In the genomic region with DNA sequence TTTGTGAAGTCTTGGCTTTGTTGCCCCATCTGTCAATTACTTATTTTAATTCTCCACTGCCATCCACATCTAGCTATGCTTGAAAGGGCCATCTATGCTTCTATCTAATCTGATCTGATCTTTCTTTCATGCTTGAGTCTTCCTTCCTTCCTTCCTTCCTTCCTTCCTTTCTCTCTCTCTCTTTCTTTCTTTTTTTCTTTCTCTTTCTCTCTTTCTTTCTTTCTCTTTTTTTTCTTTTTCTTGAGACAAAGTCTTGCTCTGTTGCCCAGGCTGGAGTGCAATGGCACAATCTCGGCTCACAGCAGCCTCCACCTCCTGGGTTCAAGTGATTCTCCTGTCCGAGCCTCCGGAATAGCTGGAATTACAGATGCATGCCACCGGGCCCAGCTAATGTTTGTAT, we compare ENCODE assay signal across 13 cellular contexts. TPM values are rescaled to one million over a fixed set of nuclear protein-coding genes. Genes with fewer than 3 reads are reported as not detected.
DNase-seq lines count a peak whose midpoint lies in the region; ATAC-seq, FAIRE-seq and TF ChIP-seq lines count a peak whose summit lies in the region.
"Had no signal": no experiment of that assay in that cellular context is flagged by ENCODE, and none has a peak within 500 bp of the region (broad histone marks: within the 10 kb centered on the region; RNA-seq: fewer than 3 reads in every experiment).

No MANE protein-coding gene starts in this region.

- peaks cover 6% of the 10 kb centered on the region for H3K27me3 Mint-ChIP-seq in activated CD4-positive, alpha-beta memory T cell treated with anti-CD3 and anti-CD28 coated beads, Interleukin-2, amount 10 ng/mL, durations not matched to agents 7 days and 5 days
- H3K27me3 Mint-ChIP-seq in activated CD4-positive, alpha-beta memory T cell treated with anti-CD3 and anti-CD28 coated beads for 36 hours: peaks cover 3% of the 10 kb centered on the region
- H3K27me3 Mint-ChIP-seq in astrocyte (ENCODE audit: low read depth, unreplicated experiment): peaks cover 54% of the 10 kb centered on the region

- H3K4me1 ChIP-seq in BLaER1 (peaks cover 82% of the 10 kb centered on the region), HEK293 (ENCODE audit: control insufficient read depth, insufficient read depth, low read length) (no peaks in the 10 kb centered on the region), astrocyte (ENCODE audit: insufficient read depth, low read length) (peaks cover 7% of the 10 kb centered on the region), psoas muscle (peaks cover 15% of the 10 kb centered on the region)

- peaks cover 72% of the 10 kb centered on the region for H3K4me1 Mint-ChIP-seq in activated CD4-positive, alpha-beta memory T cell treated with anti-CD3 and anti-CD28 coated beads, Interleukin-2, amount 10 ng/mL, durations not matched to agents 7 days and 5 days
- H3K4me1 Mint-ChIP-seq in activated CD4-positive, alpha-beta memory T cell treated with anti-CD3 and anti-CD28 coated beads for 36 hours (ENCODE audit: low read depth): peaks cover 24% of the 10 kb centered on the region
- no peaks in the 10 kb centered on the region for H3K4me1 Mint-ChIP-seq in astrocyte (ENCODE audit: low read depth, unreplicated experiment)

- CTCF ChIA-PET in activated CD4-positive, alpha-beta memory T cell treated with anti-CD3 and anti-CD28 coated beads, Interleukin-2, amount 10 ng/mL, durations not matched to agents 7 days and 5 days (lab: Charles Lee): interaction anchor here (0.8 to 9.9 kb wide), 6 partner anchors 17 to 76 kb away, joined by 3 to 163 read pairs (median 4); a partner anchor contains a TSS
- CTCF ChIA-PET in activated CD4-positive, alpha-beta memory T cell treated with anti-CD3 and anti-CD28 coated beads for 36 hours (lab: Charles Lee): interaction anchor here (1.5 to 1.7 kb wide), 5 partner anchors 10 to 63 kb away, joined by 3 to 11 read pairs (median 4); a partner anchor contains a TSS
- CTCF ChIA-PET in HEK293 (lab: Yijun Ruan, JAX): interaction anchor here (0.6 to 2.9 kb wide), 11 partner anchors 10 to 223 kb away, joined by 3 to 11 read pairs (median 5); a partner anchor contains a TSS

- intact Hi-C loops in activated CD4-positive, alpha-beta memory T cell treated with anti-CD3 and anti-CD28 coated beads for 36 hours (cut with micrococcal nuclease): loop anchor here (5.0 kb wide), 1 partner anchor 62 kb away; a partner anchor contains a TSS
- intact Hi-C loops in psoas muscle (cut with DNase I): loop anchor here in 1 of 2 donors (5.0 kb wide), 1 partner anchor 62 kb away; a partner anchor contains a TSS

- POLR2A ChIA-PET in activated CD4-positive, alpha-beta memory T cell treated with anti-CD3 and anti-CD28 coated beads, Interleukin-2, amount 10 ng/mL, durations not matched to agents 7 days and 5 days (lab: Charles Lee): interaction anchor here (0.8 to 5.1 kb wide), 8 partner anchors 18 to 91 kb away, joined by 3 to 32 read pairs (median 6); a partner anchor contains a TSS
- POLR2A ChIA-PET in activated CD4-positive, alpha-beta memory T cell treated with anti-CD3 and anti-CD28 coated beads for 36 hours (lab: Charles Lee): interaction anchor here (1.2 kb wide), 1 partner anchor 9 kb away, joined by 3 read pairs; no protein-coding TSS in a partner anchor
- POLR2A ChIA-PET in HEK293 (lab: Yijun Ruan, JAX): interaction anchor here (0.9 to 1.6 kb wide), 3 partner anchors 43 to 45 kb away, joined by 3 to 11 read pairs (median 3); a partner anchor contains a TSS

- H3K9ac ChIP-seq in BLaER1: no peak overlapping the region
- no peak overlapping the region for H3K9ac ChIP-seq in astrocyte (ENCODE audit: low read length)

- H3K79me2 ChIP-seq in astrocyte (ENCODE audit: insufficient read depth, low read length): no peaks in the 10 kb centered on the region

- H2AFZ ChIP-seq in astrocyte (ENCODE audit: low read depth, low read length): no peak overlapping the region

- H3K27ac Mint-ChIP-seq in activated CD4-positive, alpha-beta memory T cell treated with anti-CD3 and anti-CD28 coated beads, Interleukin-2, amount 10 ng/mL, durations not matched to agents 7 days and 5 days: peak overlapping the region; percentile 13
- H3K27ac Mint-ChIP-seq in activated CD4-positive, alpha-beta memory T cell treated with anti-CD3 and anti-CD28 coated beads for 36 hours: no peak overlapping the region
- no peak overlapping the region for H3K27ac Mint-ChIP-seq in astrocyte (ENCODE audit: unreplicated experiment)
- H3K27ac Mint-ChIP-seq: H9 had no signal

- no peaks in the 10 kb centered on the region for H4K20me1 ChIP-seq in BLaER1
- H4K20me1 ChIP-seq in astrocyte (ENCODE audit: insufficient read depth, low read length): no peaks in the 10 kb centered on the region

- no peak overlapping the region for H3K4me3 ChIP-seq in BLaER1
- H3K4me3 ChIP-seq in HEK293 (ENCODE audit: low read depth, low read length): no peak overlapping the region
- no peak overlapping the region for H3K4me3 ChIP-seq in astrocyte (ENCODE audit: insufficient read depth, low read depth, low read length)
- no peak overlapping the region for H3K4me3 ChIP-seq in psoas muscle

- ATAC-seq in psoas muscle: no peak

- FAIRE-seq in astrocyte (lab: Jason Lieb, UNC): no peak

- no peaks in the 10 kb centered on the region for H3K9me3 ChIP-seq in BLaER1
- H3K9me3 ChIP-seq in HEK293 (ENCODE audit: control insufficient read depth, insufficient read depth, low read depth, low read length): no peaks in the 10 kb centered on the region
- H3K9me3 ChIP-seq in astrocyte (ENCODE audit: insufficient read depth, low read depth, low read length): no peaks in the 10 kb centered on the region
- H3K9me3 ChIP-seq in psoas muscle: no peaks in the 10 kb centered on the region

- H3K4me3 Mint-ChIP-seq in activated CD4-positive, alpha-beta memory T cell treated with anti-CD3 and anti-CD28 coated beads, Interleukin-2, amount 10 ng/mL, durations not matched to agents 7 days and 5 days: no peak overlapping the region
- no peak overlapping the region for H3K4me3 Mint-ChIP-seq in activated CD4-positive, alpha-beta memory T cell treated with anti-CD3 and anti-CD28 coated beads for 36 hours
- peak overlapping the region; percentile 55 for H3K4me3 Mint-ChIP-seq in astrocyte (ENCODE audit: unreplicated experiment)
- H3K4me3 Mint-ChIP-seq: H9 had no signal

- H3K4me2 ChIP-seq in BLaER1 (peak overlapping the region; percentile 57), astrocyte (ENCODE audit: low read length) (no peak overlapping the region)

- no peak for DNase-seq in activated CD4-positive, alpha-beta memory T cell treated with anti-CD3 and anti-CD28 coated beads, Interleukin-2, amount 10 ng/mL, durations not matched to agents 7 days and 5 days
- DNase-seq in activated CD4-positive, alpha-beta memory T cell treated with anti-CD3 and anti-CD28 coated beads for 36 hours: no peak
- DNase-seq in astrocyte (ENCODE audit: low read depth) (no peak), epidermal melanocyte (ENCODE audit: insufficient read length, low spot score) (no peak), NCI-H128 (lab: John Stamatoyannopoulos, UW; ENCODE audit: unreplicated experiment) (no peak), psoas muscle (no peak)
- DNase-seq: DMS79 treated with DMSO at 0.1 percent for 48 hours, NCI-H1048, NCI-H510A treated with DMSO at 0.1 percent for 48 hours had no signal

- TF ChIP-seq CTCF in HEK293 (tag by site-specific recombination; IDR thresholded peaks at IDR 0.05) (no peak), astrocyte (IDR thresholded peaks at IDR 0.05; ENCODE audit: insufficient read depth, low read depth, low read length) (no peak), psoas muscle (IDR thresholded peaks at IDR 0.05) (no peak)

- H3K36me3 ChIP-seq in BLaER1: peaks cover 29% of the 10 kb centered on the region
- no peaks in the 10 kb centered on the region for H3K36me3 ChIP-seq in HEK293 (ENCODE audit: control insufficient read depth in 2 of 2, insufficient read depth in 1 of 2, low read length in 2 of 2)
- no peaks in the 10 kb centered on the region for H3K36me3 ChIP-seq in astrocyte (ENCODE audit: insufficient read depth, low read length)
- no peaks in the 10 kb centered on the region for H3K36me3 ChIP-seq in psoas muscle (ENCODE audit: insufficient read depth in 1 of 2, low read depth in 1 of 2)

- peaks cover 18% of the 10 kb centered on the region for H3K36me3 Mint-ChIP-seq in activated CD4-positive, alpha-beta memory T cell treated with anti-CD3 and anti-CD28 coated beads, Interleukin-2, amount 10 ng/mL, durations not matched to agents 7 days and 5 days (ENCODE audit: low read depth)
- H3K36me3 Mint-ChIP-seq in activated CD4-positive, alpha-beta memory T cell treated with anti-CD3 and anti-CD28 coated beads for 36 hours: peaks cover 1% of the 10 kb centered on the region
- H3K36me3 Mint-ChIP-seq in astrocyte (ENCODE audit: low read depth, unreplicated experiment): peaks cover 2% of the 10 kb centered on the region

- no peaks in the 10 kb centered on the region for H3K9me3 Mint-ChIP-seq in activated CD4-positive, alpha-beta memory T cell treated with anti-CD3 and anti-CD28 coated beads, Interleukin-2, amount 10 ng/mL, durations not matched to agents 7 days and 5 days
- no peaks in the 10 kb centered on the region for H3K9me3 Mint-ChIP-seq in activated CD4-positive, alpha-beta memory T cell treated with anti-CD3 and anti-CD28 coated beads for 36 hours
- H3K9me3 Mint-ChIP-seq in astrocyte (ENCODE audit: unreplicated experiment): no peaks in the 10 kb centered on the region
- H3K9me3 Mint-ChIP-seq: H9 had no signal

- WGBS in psoas muscle, 3 donors: 87 to 93% (median 91%) methylated on average over 4 of the region's 4 CpGs

- 0 out of 2 replicates have a peak overlapping the region, but pooled peaks have one; percentile 30 for H3K27ac ChIP-seq in BLaER1
- H3K27ac ChIP-seq in HEK293 (ENCODE audit: extremely low read depth, low read depth, low read length): no peak overlapping the region
- H3K27ac ChIP-seq in astrocyte (ENCODE audit: low read depth, low read length): no peak overlapping the region
- no peak overlapping the region for H3K27ac ChIP-seq in psoas muscle

- H3K27me3 ChIP-seq in BLaER1: no peaks in the 10 kb centered on the region
- H3K27me3 ChIP-seq in astrocyte (ENCODE audit: insufficient read depth, low read length): peaks cover 20% of the 10 kb centered on the region
- peaks cover 0 to 31% (median 15%) of the 10 kb centered on the region in 3 donors for H3K27me3 ChIP-seq in psoas muscle (ENCODE audit: insufficient read depth in 3 of 3, low read length in 2 of 3)

RNA-seq across cellular contexts. Expression of a gene that starts 11.3 kb away (rescaled TPM):
- 1 to 10 TPM; 8.8 to 9.2 TPM for total RNA-seq in activated CD4-positive, alpha-beta memory T cell treated with anti-CD3 and anti-CD28 coated beads, Interleukin-2, amount 10 ng/mL, durations not matched to agents 7 days and 5 days
- total RNA-seq in activated CD4-positive, alpha-beta memory T cell treated with anti-CD3 and anti-CD28 coated beads for 36 hours: 1 to 10 TPM; 8.7 to 9.9 TPM
- 0.26 and 0.50 TPM in 2 replicates for total RNA-seq in astrocyte
- total RNA-seq in psoas muscle: not detected
- polyA plus RNA-seq in psoas muscle: under 1 TPM in 2 of 3 donors, not detected in 1; 0.04 to 0.36 TPM
- total RNA-seq: MCF 10A had no signal

RNA-seq across cellular contexts. Expression of a gene that starts 17.7 kb away (rescaled TPM):
- 10 to 100 TPM; 47.2 to 53.3 TPM for total RNA-seq in activated CD4-positive, alpha-beta memory T cell treated with anti-CD3 and anti-CD28 coated beads, Interleukin-2, amount 10 ng/mL, durations not matched to agents 7 days and 5 days
- total RNA-seq in activated CD4-positive, alpha-beta memory T cell treated with anti-CD3 and anti-CD28 coated beads for 36 hours: 10 to 100 TPM; 14.0 to 14.4 TPM
- total RNA-seq in astrocyte (18.8 and 20.2 TPM in 2 replicates), psoas muscle (1 to 10 TPM; 6.2 to 7.0 (median 6.4) TPM)
- 10 to 100 TPM in 1 of 3 donors, 1 to 10 TPM in 2; 7.7 to 11.3 (median 7.9) TPM for polyA plus RNA-seq in psoas muscle

RNA-seq across cellular contexts. Expression of a gene that starts 26.2 kb away (rescaled TPM):
- total RNA-seq in activated CD4-positive, alpha-beta memory T cell treated with anti-CD3 and anti-CD28 coated beads, Interleukin-2, amount 10 ng/mL, durations not matched to agents 7 days and 5 days: not detected
- not detected for total RNA-seq in activated CD4-positive, alpha-beta memory T cell treated with anti-CD3 and anti-CD28 coated beads for 36 hours
- total RNA-seq in astrocyte (not detected in 2 replicates), psoas muscle (not detected)
- under 1 TPM in 1 of 3 donors, not detected in 2; 0.03 TPM for polyA plus RNA-seq in psoas muscle
- total RNA-seq: MCF 10A had no signal

RNA-seq across cellular contexts. Expression of a gene that starts 27.9 kb away (rescaled TPM):
- 10 to 100 TPM; 16.0 to 18.7 TPM for total RNA-seq in activated CD4-positive, alpha-beta memory T cell treated with anti-CD3 and anti-CD28 coated beads, Interleukin-2, amount 10 ng/mL, durations not matched to agents 7 days and 5 days
- total RNA-seq in activated CD4-positive, alpha-beta memory T cell treated with anti-CD3 and anti-CD28 coated beads for 36 hours: 10 to 100 TPM in 1 of 2 experiments, 1 to 10 TPM in 1; 9.2 to 11.0 TPM
- total RNA-seq in astrocyte: 10.8 and 15.5 TPM in 2 replicates
- total RNA-seq in psoas muscle: 10 to 100 TPM in 2 of 4 donors, 1 to 10 TPM in 2; 6.2 to 16.9 (median 9.7) TPM
- polyA plus RNA-seq in psoas muscle: 10 to 100 TPM in 1 of 3 donors, 1 to 10 TPM in 2; 4.2 to 11.5 (median 7.7) TPM

RNA-seq across cellular contexts. Expression of a gene that starts 43.5 kb away (rescaled TPM):
- total RNA-seq in activated CD4-positive, alpha-beta memory T cell treated with anti-CD3 and anti-CD28 coated beads, Interleukin-2, amount 10 ng/mL, durations not matched to agents 7 days and 5 days: 100 to 1,000 TPM; 263 to 266 TPM
- total RNA-seq in activated CD4-positive, alpha-beta memory T cell treated with anti-CD3 and anti-CD28 coated beads for 36 hours: 100 to 1,000 TPM; 228 to 231 TPM
- 270 and 274 TPM in 2 replicates for total RNA-seq in astrocyte
- total RNA-seq in psoas muscle: 100 to 1,000 TPM in 3 of 4 donors, 10 to 100 TPM in 1; 87.1 to 130 (median 121) TPM
- polyA plus RNA-seq in psoas muscle: 100 to 1,000 TPM; 112 to 148 (median 117) TPM
